ENCODE assay signal across 8 cellular contexts in genomic region chr2:130191319-130191718, GRCh38. TPM values are rescaled to one million over a fixed set of nuclear protein-coding genes. Genes with fewer than 3 reads are reported as not detected.
"Had no signal": no experiment of that assay in that cellular context is flagged by ENCODE, and none has a peak within 500 bp of the region (broad histone marks: within the 10 kb centered on the region; RNA-seq: fewer than 3 reads in every experiment).

No MANE protein-coding gene starts in this region.

RNA-seq across cellular contexts. Expression of gene TUBA3E, which starts 6.9 kb away (rescaled TPM):
- total RNA-seq: HT-29, MCF 10A, OCI-LY7, PC-9, Peyer's patch, RPMI7951, SJCRH30 had no signal
- polyA plus RNA-seq: IgD-negative memory B cell had no signal

RNA-seq across cellular contexts. Expression of gene CCDC74B, which starts 46.4 kb away (rescaled TPM):
- total RNA-seq: MCF 10A had no signal
- polyA plus RNA-seq: IgD-negative memory B cell had no signal
